ENCODE assay signal across 8 cellular contexts in genomic region chr7:100177040-100178001, GRCh38. TPM values are rescaled to one million over a fixed set of nuclear protein-coding genes. Genes with fewer than 3 reads are reported as not detected.
DNase-seq lines count a peak whose midpoint lies in the region; ATAC-seq and TF ChIP-seq lines count a peak whose summit lies in the region.

TSS of gene GPC2 (minus strand) at chr7:100177381. CDS start at chr7:100177199, 182 bp downstream.
TSS of gene STAG3 (plus strand) at chr7:100177918. CDS start at chr7:100180557, 2,639 bp downstream.

- WGBS in adrenal gland, 4 donors = 1 to 9% (median 4%) methylated on average over 37 to 78 of the region's 78 CpGs
- 8% methylated on average over 77 of the region's 78 CpGs for WGBS in prostate gland
- WGBS in urinary bladder = 2% methylated on average over 78 of the region's 78 CpGs

- H3K27ac ChIP-seq in adrenal gland = no peak within 1 kb of the TSS
- H3K27ac ChIP-seq in prostate gland = no peak within 1 kb of the TSS
- H3K27ac ChIP-seq in urinary bladder (ENCODE audit: low read depth) = no peak within 1 kb of the TSS

- H3K36me3 ChIP-seq in adrenal gland (replicated peaks in 1 of 2) = no peaks in the 10 kb centered on the region
- H3K36me3 ChIP-seq in prostate gland = no peaks in the 10 kb centered on the region
- H3K36me3 ChIP-seq in urinary bladder (ENCODE audit: insufficient read depth) = no peaks in the 10 kb centered on the region

- peak; percentile 98 for DNase-seq in GM13976 (ENCODE audit: low spot score)
- DNase-seq in NCI-H1436 (lab: John Stamatoyannopoulos, UW) = peak; percentile 96
- peak; percentile 96 for DNase-seq in T follicular helper cell (ENCODE audit: low read depth)
- DNase-seq in adrenal gland = peak; percentile 95 to 98 (median 97)
- DNase-seq in left ventricle myocardium superior = peak; percentile 97
- peak; percentile 88 for DNase-seq in prostate gland (ENCODE audit: low spot score)

- H3K4me1 ChIP-seq in adrenal gland (replicated peaks in 1 of 2) = peaks cover 0 to 5% of the 10 kb centered on the region in 2 donors
- no peaks in the 10 kb centered on the region for H3K4me1 ChIP-seq in prostate gland (replicated peaks)
- no peaks in the 10 kb centered on the region for H3K4me1 ChIP-seq in urinary bladder (ENCODE audit: insufficient read depth)

- H3K9me3 ChIP-seq in adrenal gland (replicated peaks in 1 of 3) = no peaks in the 10 kb centered on the region
- no peaks in the 10 kb centered on the region for H3K9me3 ChIP-seq in prostate gland

- no peak for TF ChIP-seq POLR2A in adrenal gland (IDR thresholded peaks at IDR 0.05)
- TF ChIP-seq POLR2A in prostate gland (IDR thresholded peaks at IDR 0.05) = no peak

- intact Hi-C loops in adrenal gland (cut with DNase I) (no loop called here), left ventricle myocardium superior (cut with micrococcal nuclease) (no loop called here), prostate gland (cut with DNase I) (no loop called here)

- TF ChIP-seq CTCF in GM13976 (IDR thresholded peaks at IDR 0.05; ENCODE audit: borderline replicate concordance, control extremely low read depth, extremely low read depth, insufficient read depth, missing control alignments) (no peak), adrenal gland (IDR thresholded peaks at IDR 0.05) (no peak), prostate gland (IDR thresholded peaks at IDR 0.05) (no peak)

- ATAC-seq in HG02840 (IDR thresholded peaks at IDR 0.05; ENCODE audit: low FRiP score, unreplicated experiment) = peak; percentile 89
- ATAC-seq in left ventricle myocardium superior = peak; percentile 97

- H3K4me3 ChIP-seq in adrenal gland (peak within 1 kb of the TSS in 1 of 4 donors; percentile 46), prostate gland (peak within 1 kb of the TSS; percentile 20), urinary bladder (ENCODE audit: low read depth, low read length) (peak within 1 kb of the TSS; percentile 15)

- in situ Hi-C loops in GM13976 (cut with MboI; ENCODE audit: low sequenced_read_pairs, unreplicated experiment) = no loop called here

- H3K27me3 ChIP-seq in adrenal gland (no peaks in the 10 kb centered on the region), prostate gland (replicated peaks; ENCODE audit: insufficient read depth) (no peaks in the 10 kb centered on the region)

RNA-seq across cellular contexts. Expression of gene GPC2, which starts in this region (rescaled TPM):
- total RNA-seq in adrenal gland = 1 to 10 TPM in 4 of 8 donors, under 1 TPM in 4; 0.35 to 4.3 (median 0.93) TPM
- 1 to 10 TPM in 2 of 3 donors, under 1 TPM in 1; 0.05 to 1.2 (median 1.1) TPM for polyA plus RNA-seq in adrenal gland
- 0.35 TPM for total RNA-seq in left ventricle myocardium superior
- total RNA-seq in prostate gland = 1 to 10 TPM; 1.7 to 2.8 TPM
- total RNA-seq in urinary bladder = 3.7 TPM
- polyA plus RNA-seq in urinary bladder = 0.80 TPM

RNA-seq across cellular contexts. Expression of gene STAG3, which starts in this region (rescaled TPM):
- total RNA-seq in adrenal gland (1 to 10 TPM in 3 of 8 donors, under 1 TPM in 5; 0.26 to 3.1 (median 0.89) TPM), left ventricle myocardium superior (0.74 TPM), prostate gland (10 to 100 TPM in 1 of 2 donors, 1 to 10 TPM in 1; 1.8 to 37.6 TPM), urinary bladder (0.90 TPM)
- polyA plus RNA-seq in adrenal gland (1 to 10 TPM in 2 of 3 donors, under 1 TPM in 1; 0.77 to 3.3 (median 2.1) TPM), urinary bladder (0.61 TPM)

Comparison
In these comparisons a context has a peak if more than half of its experiments do, and no peak if none do; other contexts are left out.
1. Peak in DNase-seq and ATAC-seq in left ventricle myocardium superior; RNA of the genes that start here not detected or under 1 TPM.